Comparison of ENCODE assay signal across 1 cellular context in genomic region chr14:72024504-72024903, GRCh38.
TF ChIP-seq lines count a peak whose summit lies in the region.

No MANE protein-coding gene starts in this region.

TF ChIP-seq in GM23338, 12 proteins besides CTCF, POLR2A, EP300 and RAD21 (continued from another document):
- TF ChIP-seq ETS1 (IDR thresholded peaks at IDR 0.05) (no peak), ZNF462 (CRISPR knock-in tag; IDR thresholded peaks at IDR 0.05) (no peak), STAT1 (IDR thresholded peaks at IDR 0.05; ENCODE audit: unreplicated experiment) (no peak)
